ENCODE assay signal across 13 cellular contexts in genomic region chr13:51557875-51558604, GRCh38. TPM values are rescaled to one million over a fixed set of nuclear protein-coding genes. Genes with fewer than 3 reads are reported as not detected.
DNase-seq lines count a peak whose midpoint lies in the region; FAIRE-seq and TF ChIP-seq lines count a peak whose summit lies in the region.
"Had no signal": no experiment of that assay in that cellular context is flagged by ENCODE, and none has a peak within 500 bp of the region (broad histone marks: within the 10 kb centered on the region; RNA-seq: fewer than 3 reads in every experiment).

No MANE protein-coding gene starts in this region.

- no peak for FAIRE-seq in GM12891 (lab: Jason Lieb, UNC)

- peaks cover 40% of the 10 kb centered on the region for H3K4me1 Mint-ChIP-seq in HFFc6 (ENCODE audit: low read depth)
- no peaks in the 10 kb centered on the region for H3K4me1 Mint-ChIP-seq in glutamatergic neuron (ENCODE audit: low read depth, unreplicated experiment)

- no TSS peak for BruUV-seq in A673 (replicated peaks; lab: Mats Ljungman, UMichigan)

- no peaks in the 10 kb centered on the region for H3K27me3 Mint-ChIP-seq in HFFc6 (ENCODE audit: insufficient read depth)
- no peaks in the 10 kb centered on the region for H3K27me3 Mint-ChIP-seq in glutamatergic neuron (ENCODE audit: unreplicated experiment)

- DNase-seq in A673 (ENCODE audit: low spot score) (peak; percentile 37), HFFc6 (peak; percentile 88), amniotic stem cell (lab: John Stamatoyannopoulos, UW) (peak; percentile 70), iris pigment epithelial cell (ENCODE audit: low read depth) (peak; percentile 88), GM19240 (ENCODE audit: insufficient read length, low spot score) (no peak), NCI-H2196 (lab: John Stamatoyannopoulos, UW; ENCODE audit: unreplicated experiment) (no peak), GM12891 (ENCODE audit: insufficient read length, low spot score) (no peak), glutamatergic neuron (no peak)
- DNase-seq: COR-L47, NCI-H1930 had no signal

- no peak for TF ChIP-seq POLR2A in GM12891 (IDR thresholded peaks at IDR 0.05; ENCODE audit: low read depth, low read length)

- H3K4me1 ChIP-seq in A673 (ENCODE audit: insufficient read depth, low read length, poor library complexity, severe bottlenecking), result peaks cover 7% of the 10 kb centered on the region
- H3K4me1 ChIP-seq: prostate gland had no signal

- H3K27ac Mint-ChIP-seq in HFFc6, result peak overlapping the region; percentile 90
- H3K27ac Mint-ChIP-seq in glutamatergic neuron (ENCODE audit: unreplicated experiment), result no peak overlapping the region
- H3K27ac Mint-ChIP-seq: activated naive CD8-positive, alpha-beta T cell; stimulated activated naive CD8-positive, alpha-beta T cell treated with anti-CD3 and anti-CD28 coated beads, Interleukin-15, Interleukin-2, amounts not matched to agents 100 ng/mL and 50 ng/mL, for 24 hours had no signal

- intact Hi-C loops in A673 (cut with micrococcal nuclease; ENCODE audit: unreplicated experiment), result no loop called here

- H3K27me3 ChIP-seq in A673 (replicated peaks; ENCODE audit: insufficient read depth, low read depth, low read length, poor library complexity), result no peaks in the 10 kb centered on the region

- no peaks in the 10 kb centered on the region for H3K36me3 Mint-ChIP-seq in HFFc6 (ENCODE audit: low read depth)
- H3K36me3 Mint-ChIP-seq in glutamatergic neuron (ENCODE audit: unreplicated experiment), result no peaks in the 10 kb centered on the region
- H3K36me3 Mint-ChIP-seq: activated naive CD8-positive, alpha-beta T cell had no signal

- H3K4me3 Mint-ChIP-seq in HFFc6 (peak overlapping the region; percentile 80), glutamatergic neuron (ENCODE audit: unreplicated experiment) (no peak overlapping the region)
- H3K4me3 Mint-ChIP-seq: activated naive CD8-positive, alpha-beta T cell; stimulated activated naive CD8-positive, alpha-beta T cell treated with anti-CD3 and anti-CD28 coated beads, Interleukin-15, Interleukin-2, amounts not matched to agents 100 ng/mL and 50 ng/mL, for 24 hours had no signal

- no peaks in the 10 kb centered on the region for H3K9me3 ChIP-seq in A673 (ENCODE audit: low read depth, low read length, poor library complexity, severe bottlenecking)
- H3K9me3 ChIP-seq: prostate gland had no signal

- CTCF ChIA-PET in A673 (lab: Charles Lee), result no interaction called here

- no peaks in the 10 kb centered on the region for H3K36me3 ChIP-seq in A673 (ENCODE audit: insufficient read depth, low read length, poor library complexity, severe bottlenecking)
- H3K36me3 ChIP-seq: prostate gland had no signal

- no peak overlapping the region for H3K27ac ChIP-seq in A673 (ENCODE audit: low read depth, low read length, poor library complexity, severe bottlenecking)
- H3K27ac ChIP-seq: prostate gland had no signal

- H3K9me3 Mint-ChIP-seq in HFFc6, result no peaks in the 10 kb centered on the region
- no peaks in the 10 kb centered on the region for H3K9me3 Mint-ChIP-seq in glutamatergic neuron (ENCODE audit: unreplicated experiment)

- no peak overlapping the region for H3K4me3 ChIP-seq in A673 (ENCODE audit: low read depth, low read length, poor library complexity, severe bottlenecking)
- H3K4me3 ChIP-seq: prostate gland had no signal

- TF ChIP-seq CTCF in A673 (conservative IDR thresholded peaks at IDR 0.05; ENCODE audit: low read depth, low read length) (no peak), HFFc6 (IDR thresholded peaks at IDR 0.05) (no peak), glutamatergic neuron (IDR thresholded peaks at IDR 0.05; ENCODE audit: partially characterized antibody, unreplicated experiment) (no peak)

- POLR2A ChIA-PET in A673 (lab: Charles Lee; ENCODE audit: low non-redundant PET), result no interaction called here

TF ChIP-seq in GM12891, 5 proteins besides CTCF, POLR2A, EP300 and RAD21:
- no peak for TF ChIP-seq PAX5 (IDR thresholded peaks at IDR 0.05; ENCODE audit: insufficient read depth, low read length, severe bottlenecking)
- TF ChIP-seq TAF1 (IDR thresholded peaks at IDR 0.05; ENCODE audit: low read depth, low read length), result no peak
- TF ChIP-seq POLR2AphosphoS5 (IDR thresholded peaks at IDR 0.05; ENCODE audit: low read depth, low read length), result no peak
- TF ChIP-seq POU2F2 (IDR thresholded peaks at IDR 0.05; ENCODE audit: low read depth, low read length), result no peak
- TF ChIP-seq SPI1 (IDR thresholded peaks at IDR 0.05; ENCODE audit: low read depth, low read length), result no peak
TF ChIP-seq in GM12891: peak in this region for 0.

RNA-seq across cellular contexts. Expression of gene WDFY2, which starts 26.2 kb away (rescaled TPM):
- total RNA-seq in A673 (2021), result 45.5 and 50.3 TPM in 2 replicates
- 10 to 100 TPM; 11.4 to 15.7 (median 13.4) TPM for total RNA-seq in HFFc6 (2021; fragmentation: NEBNext Ultra II Directional; extraction: Animal tissue kit (Norgen Biotek cat#: 25700))
- polyA plus RNA-seq in GM12891 (2012; ENCODE audit: low read depth, missing spikeins), result 5.5 TPM
- total RNA-seq in glutamatergic neuron (ENCODE audit: unreplicated experiment), result 43.0 TPM

Comparison
In these comparisons a context has a peak if more than half of its experiments do, and no peak if none do; other contexts are left out.
1. DNase-seq: peak in A673 (single experiment), HFFc6 (single experiment), amniotic stem cell (single experiment) and iris pigment epithelial cell (single experiment); none in GM19240 (single experiment), NCI-H2196 (single experiment), GM12891 (single experiment) and glutamatergic neuron (single experiment).